ENCODE assay signal across 10 cellular contexts in genomic region chrX:119410027-119410819, GRCh38. TPM values are rescaled to one million over a fixed set of nuclear protein-coding genes. Genes with fewer than 3 reads are reported as not detected.
A peak's percentile ranks its signal among the peaks of the same experiment; 100 is the strongest.
DNase-seq lines count a peak whose midpoint lies in the region; ATAC-seq and TF ChIP-seq lines count a peak whose summit lies in the region.
"Had no signal": no experiment of that assay in that cellular context is flagged by ENCODE, and none has a peak within 500 bp of the region (broad histone marks: within the 10 kb centered on the region; RNA-seq: fewer than 3 reads in every experiment).

No MANE protein-coding gene starts in this region.

- H3K4me3 Mint-ChIP-seq in activated CD4-positive, alpha-beta memory T cell treated with anti-CD3 and anti-CD28 coated beads, Interleukin-2, amount 10 ng/mL, durations not matched to agents 7 days and 5 days: no peak overlapping the region

- H3K9me3 ChIP-seq in upper lobe of right lung: no peaks in the 10 kb centered on the region

- H3K27ac Mint-ChIP-seq in activated CD4-positive, alpha-beta memory T cell treated with anti-CD3 and anti-CD28 coated beads, Interleukin-2, amount 10 ng/mL, durations not matched to agents 7 days and 5 days: no peak overlapping the region

- no peak for TF ChIP-seq CTCF in upper lobe of right lung (IDR thresholded peaks at IDR 0.05)

- no peak overlapping the region for H3K4me3 ChIP-seq in upper lobe of right lung
- H3K4me3 ChIP-seq: SK-N-MC had no signal

- ATAC-seq in upper lobe of right lung (peak; percentile 71), GM18517 (IDR thresholded peaks at IDR 0.05; ENCODE audit: unreplicated experiment) (no peak)

- no peaks in the 10 kb centered on the region for H3K36me3 ChIP-seq in upper lobe of right lung

- H3K9me3 Mint-ChIP-seq in activated CD4-positive, alpha-beta memory T cell treated with anti-CD3 and anti-CD28 coated beads, Interleukin-2, amount 10 ng/mL, durations not matched to agents 7 days and 5 days: no peaks in the 10 kb centered on the region

- DNase-seq in NCI-H1417 (lab: John Stamatoyannopoulos, UW) (peak; percentile 16 to 56 (median 20)), NCI-H1417 treated with DMSO at 0.1 percent for 48 hours (lab: John Stamatoyannopoulos, UW) (no peak), T1000 (lab: John Stamatoyannopoulos, UW) (peak; percentile 47), iris pigment epithelial cell (ENCODE audit: low read depth) (peak; percentile 92), upper lobe of right lung (peak; percentile 79), NOMO-1 (lab: John Stamatoyannopoulos, UW; ENCODE audit: unreplicated experiment in 2 of 2) (no peak)
- no peak for DNase-seq in activated CD4-positive, alpha-beta memory T cell treated with anti-CD3 and anti-CD28 coated beads, Interleukin-2, amount 10 ng/mL, durations not matched to agents 7 days and 5 days
- DNase-seq: activated naive CD4-positive, alpha-beta T cell treated with anti-CD3 and anti-CD28 coated beads, Interleukin-2, amount 50 U/mL, for 16 hours had no signal

- intact Hi-C loops in upper lobe of right lung (cut with DNase I): no loop called here

- CTCF ChIA-PET in activated CD4-positive, alpha-beta memory T cell treated with anti-CD3 and anti-CD28 coated beads, Interleukin-2, amount 10 ng/mL, durations not matched to agents 7 days and 5 days (lab: Charles Lee): no interaction called here

- H3K27me3 ChIP-seq in upper lobe of right lung: no peaks in the 10 kb centered on the region

- H3K27me3 Mint-ChIP-seq in activated CD4-positive, alpha-beta memory T cell treated with anti-CD3 and anti-CD28 coated beads, Interleukin-2, amount 10 ng/mL, durations not matched to agents 7 days and 5 days: no peaks in the 10 kb centered on the region

- POLR2A ChIA-PET in activated CD4-positive, alpha-beta memory T cell treated with anti-CD3 and anti-CD28 coated beads, Interleukin-2, amount 10 ng/mL, durations not matched to agents 7 days and 5 days (lab: Charles Lee): no interaction called here

- no peaks in the 10 kb centered on the region for H3K36me3 Mint-ChIP-seq in activated CD4-positive, alpha-beta memory T cell treated with anti-CD3 and anti-CD28 coated beads, Interleukin-2, amount 10 ng/mL, durations not matched to agents 7 days and 5 days (ENCODE audit: low read depth)

- no peaks in the 10 kb centered on the region for H3K4me1 Mint-ChIP-seq in activated CD4-positive, alpha-beta memory T cell treated with anti-CD3 and anti-CD28 coated beads, Interleukin-2, amount 10 ng/mL, durations not matched to agents 7 days and 5 days

- H3K4me1 ChIP-seq in upper lobe of right lung: no peaks in the 10 kb centered on the region

- no peak overlapping the region for H3K27ac ChIP-seq in upper lobe of right lung
- H3K27ac ChIP-seq: SK-N-MC had no signal

RNA-seq across cellular contexts. Expression of gene SLC25A43, which starts 11.1 kb away (rescaled TPM):
- total RNA-seq in upper lobe of right lung: 13.5 TPM
- total RNA-seq in activated CD4-positive, alpha-beta memory T cell treated with anti-CD3 and anti-CD28 coated beads, Interleukin-2, amount 10 ng/mL, durations not matched to agents 7 days and 5 days: 1 to 10 TPM; 5.2 to 5.9 TPM

RNA-seq across cellular contexts. Expression of gene SLC25A5, which starts 58.0 kb away (rescaled TPM):
- 323 TPM for total RNA-seq in upper lobe of right lung
- 100 to 1,000 TPM; 403 TPM for total RNA-seq in activated CD4-positive, alpha-beta memory T cell treated with anti-CD3 and anti-CD28 coated beads, Interleukin-2, amount 10 ng/mL, durations not matched to agents 7 days and 5 days

Comparison
In these comparisons a context has a peak if more than half of its experiments do, and no peak if none do; other contexts are left out.
1. DNase-seq: peak in NCI-H1417 (3 of 3), T1000 (single experiment), iris pigment epithelial cell (single experiment) and upper lobe of right lung (single experiment); none in NCI-H1417 treated with DMSO at 0.1 percent for 48 hours (single experiment), NOMO-1 (0 of 2) and activated CD4-positive, alpha-beta memory T cell treated with anti-CD3 and anti-CD28 coated beads, Interleukin-2, amount 10 ng/mL, durations not matched to agents 7 days and 5 days (single experiment).